In the genomic region with DNA sequence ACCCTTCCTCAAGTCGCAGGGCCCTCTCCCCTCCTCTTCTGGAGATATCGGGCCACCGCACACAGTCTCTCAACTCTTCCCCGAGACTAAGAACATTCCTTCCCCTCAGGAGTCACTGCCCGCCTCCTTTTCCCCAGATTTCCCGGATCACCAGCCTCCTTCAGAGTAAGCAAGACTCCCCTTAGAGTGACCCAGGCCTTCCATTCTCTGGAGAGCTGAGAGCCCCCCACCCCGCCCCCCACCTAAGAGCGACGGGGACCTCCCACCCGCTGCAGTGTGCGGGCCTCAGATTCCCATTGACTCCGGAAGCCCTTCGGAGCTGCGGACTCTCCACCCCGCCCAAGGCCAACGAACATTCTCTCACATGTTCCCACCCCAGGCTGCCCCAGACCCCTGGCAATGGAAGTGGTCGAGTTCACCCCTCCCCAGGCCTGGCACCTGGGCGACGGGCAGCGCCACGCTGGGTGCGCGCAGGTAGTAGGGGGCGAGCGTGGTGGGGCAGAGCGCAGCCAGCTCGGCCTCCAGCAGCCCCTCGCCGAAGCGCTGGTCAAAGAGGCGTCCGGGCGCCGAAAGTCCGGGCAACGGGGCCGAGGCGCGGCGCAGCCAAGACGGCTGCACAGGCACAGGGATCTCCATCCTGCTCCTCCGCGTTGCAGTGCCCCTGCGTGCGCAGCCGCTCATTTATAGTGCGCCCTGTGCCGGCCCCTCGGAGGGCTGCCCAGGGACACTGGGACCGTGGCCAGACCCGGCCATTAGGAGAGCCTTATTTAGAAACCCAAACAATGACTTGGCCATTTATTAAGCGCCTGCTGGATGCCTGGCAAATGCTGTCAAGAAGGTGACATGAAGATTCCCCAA, we compare ENCODE assay signal across 8 cellular contexts. TPM values are rescaled to one million over a fixed set of nuclear protein-coding genes. Genes with fewer than 3 reads are reported as not detected.
DNase-seq lines count a peak whose midpoint lies in the region; ATAC-seq and TF ChIP-seq lines count a peak whose summit lies in the region.

A gene with protein sequence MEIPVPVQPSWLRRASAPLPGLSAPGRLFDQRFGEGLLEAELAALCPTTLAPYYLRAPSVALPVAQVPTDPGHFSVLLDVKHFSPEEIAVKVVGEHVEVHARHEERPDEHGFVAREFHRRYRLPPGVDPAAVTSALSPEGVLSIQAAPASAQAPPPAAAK (minus strand): TSS at position 657 of the 858 bp plus-strand sequence. CDS start 21 bp downstream, at position 636.

- peak within 1 kb of the TSS; percentile 96 for H3K27ac ChIP-seq in parathyroid adenoma

- H3K27me3 Mint-ChIP-seq in WTC11 (ENCODE audit: low read depth) (peaks cover 23% of the 10 kb centered on the region), glutamatergic neuron (ENCODE audit: unreplicated experiment) (peaks cover 18% of the 10 kb centered on the region)

- DNase-seq in GM12864 (ENCODE audit: low read depth) (no peak), WTC11 (ENCODE audit: low spot score) (peak; percentile 57), glutamatergic neuron (peak; percentile 68), NK-92 (lab: John Stamatoyannopoulos, UW; ENCODE audit: unreplicated experiment) (no peak)

- H3K9me3 ChIP-seq in parathyroid adenoma (ENCODE audit: control insufficient read depth, low read length), result no peaks in the 10 kb centered on the region

- H3K79me2 ChIP-seq in parathyroid adenoma, result peaks cover 12% of the 10 kb centered on the region

- H3K4me3 ChIP-seq in GM12864 (ENCODE audit: low read depth, low read length) (peak within 1 kb of the TSS; percentile 68), parathyroid adenoma (ENCODE audit: low read depth, low read length) (peak within 1 kb of the TSS; percentile 98)

- TF ChIP-seq CTCF in GM12864 (IDR thresholded peaks at IDR 0.05; ENCODE audit: low read depth, low read length, missing control alignments) (no peak), WTC11 (IDR thresholded peaks at IDR 0.05) (no peak), glutamatergic neuron (IDR thresholded peaks at IDR 0.05; ENCODE audit: partially characterized antibody, unreplicated experiment) (no peak), parathyroid adenoma (IDR thresholded peaks at IDR 0.05) (no peak)

- H3K27ac Mint-ChIP-seq in WTC11 (peak within 1 kb of the TSS; percentile 82), glutamatergic neuron (ENCODE audit: unreplicated experiment) (peak within 1 kb of the TSS; percentile 95)

- H3K36me3 ChIP-seq in parathyroid adenoma (ENCODE audit: control insufficient read depth, insufficient read depth, low read length), result no peaks in the 10 kb centered on the region

- CTCF ChIA-PET in WTC11 (lab: Charles Lee), result interaction anchor here (0.6 to 2.9 kb wide), 11 partner anchors 8 to 298 kb away, joined by 3 to 13 read pairs (median 3); a partner anchor contains a TSS

- no peak within 1 kb of the TSS for H3K9ac ChIP-seq in parathyroid adenoma

- H3K4me1 ChIP-seq in parathyroid adenoma, result peaks cover 10% of the 10 kb centered on the region

- H3K4me3 Mint-ChIP-seq in WTC11 (peak within 1 kb of the TSS; percentile 94), glutamatergic neuron (ENCODE audit: unreplicated experiment) (peak within 1 kb of the TSS; percentile 92)

- H3K9me3 Mint-ChIP-seq in WTC11, result no peaks in the 10 kb centered on the region
- peaks cover 13% of the 10 kb centered on the region for H3K9me3 Mint-ChIP-seq in glutamatergic neuron (ENCODE audit: unreplicated experiment)

- ATAC-seq in WTC11 (peak; percentile 2; the same call in 1 of the 2 replicates), HG03432 (IDR thresholded peaks at IDR 0.05; ENCODE audit: unreplicated experiment) (no peak), HG03342 (IDR thresholded peaks at IDR 0.05; ENCODE audit: unreplicated experiment) (no peak), GM19452 (IDR thresholded peaks at IDR 0.05; ENCODE audit: unreplicated experiment) (no peak)

- H3K27me3 ChIP-seq in parathyroid adenoma (ENCODE audit: control insufficient read depth, insufficient read depth, low read length), result no peaks in the 10 kb centered on the region

- peaks cover 5% of the 10 kb centered on the region; the same call in 1 of the 2 replicates for H3K36me3 Mint-ChIP-seq in WTC11
- no peaks in the 10 kb centered on the region for H3K36me3 Mint-ChIP-seq in glutamatergic neuron (ENCODE audit: unreplicated experiment)

- peaks cover 16% of the 10 kb centered on the region for H3K4me1 Mint-ChIP-seq in WTC11
- H3K4me1 Mint-ChIP-seq in glutamatergic neuron (ENCODE audit: low read depth, unreplicated experiment), result peaks cover 14% of the 10 kb centered on the region

- POLR2A ChIA-PET in WTC11 (lab: Charles Lee), result interaction anchor here (1.0 to 2.5 kb wide), 4 partner anchors 8 to 28 kb away, joined by 4 to 13 read pairs (median 8); a partner anchor contains a TSS

- peak within 1 kb of the TSS; percentile 98 for H2AFZ ChIP-seq in parathyroid adenoma

- peak within 1 kb of the TSS; percentile 70 for H3K4me2 ChIP-seq in parathyroid adenoma (ENCODE audit: low read length)

TF ChIP-seq in WTC11, 78 proteins besides CTCF, POLR2A, EP300 and RAD21:
- TF ChIP-seq FOXP1 (CRISPR knock-in tag; IDR thresholded peaks at IDR 0.05; ENCODE audit: borderline replicate concordance), result 0 out of 2 replicates have a peak, but pooled peaks have one; percentile 18
- no peak for TF ChIP-seq OVOL2 (CRISPR knock-in tag; IDR thresholded peaks at IDR 0.05; ENCODE audit: borderline replicate concordance)

RNA-seq across cellular contexts. Expression of the gene that starts here (rescaled TPM):
- total RNA-seq in WTC11 (2021) (1.4 to 2.5 TPM (median 1.7 TPM) in 3 replicates), glutamatergic neuron (ENCODE audit: unreplicated experiment) (0.49 TPM)

Comparison
In these comparisons a context has a peak if more than half of its experiments do, and no peak if none do; other contexts are left out.
1. Peak in DNase-seq in glutamatergic neuron; RNA of the gene not detected or under 1 TPM.